18 cellular contexts compared by ENCODE assay signal in the genomic region with DNA sequence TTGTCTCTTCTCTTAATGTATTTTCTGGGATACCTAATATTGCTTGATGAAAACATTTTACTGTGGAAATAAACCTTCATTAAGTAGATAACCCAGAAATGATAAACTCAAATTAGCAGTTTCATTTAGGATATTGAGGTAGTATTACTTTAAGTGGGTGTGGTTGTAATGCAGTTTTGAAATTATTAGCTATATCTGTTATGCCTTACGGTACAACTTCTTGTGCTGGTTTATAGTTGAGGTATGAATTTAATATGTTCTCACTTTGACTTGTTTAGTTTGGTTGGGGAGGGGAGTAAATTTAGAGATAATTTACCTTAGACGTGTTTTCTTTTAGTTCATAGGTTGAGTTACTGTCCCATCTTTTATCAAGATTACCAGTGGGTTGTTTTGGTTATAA.
A peak's percentile ranks its signal among the peaks of the same experiment; 100 is the strongest.
DNase-seq lines count a peak whose midpoint lies in the region; ATAC-seq, FAIRE-seq and TF ChIP-seq lines count a peak whose summit lies in the region.
"Had no signal": no experiment of that assay in that cellular context is flagged by ENCODE, and none has a peak within 500 bp of the region (broad histone marks: within the 10 kb centered on the region; RNA-seq: fewer than 3 reads in every experiment).

No MANE protein-coding gene starts in this region.

- CTCF ChIA-PET in A549 (lab: Yijun Ruan, JAX) = interaction anchor here (1.0 kb wide), 1 partner anchor 13 kb away, joined by 4 read pairs; no protein-coding TSS in a partner anchor
- CTCF ChIA-PET in activated CD4-positive, alpha-beta memory T cell treated with anti-CD3 and anti-CD28 coated beads, Interleukin-2, amount 10 ng/mL, durations not matched to agents 7 days and 5 days (lab: Charles Lee) = interaction anchor here (1.1 kb wide), 1 partner anchor 11 kb away, joined by 3 read pairs; no protein-coding TSS in a partner anchor
- CTCF ChIA-PET in PC-3 (lab: Charles Lee) = interaction anchor here (1.0 kb wide), 1 partner anchor 11 kb away, joined by 3 read pairs; no protein-coding TSS in a partner anchor

- H3K27ac ChIP-seq in A549 = no peak overlapping the region
- peak overlapping the region; percentile 99 for H3K27ac ChIP-seq in OCI-LY1 (ENCODE audit: low read depth, low read length, poor library complexity, severe bottlenecking)
- H3K27ac ChIP-seq in duodenal mucosa (ENCODE audit: low read depth, low read length) = no peak overlapping the region
- no peak overlapping the region for H3K27ac ChIP-seq in lower lobe of right lung
- H3K27ac ChIP-seq in PC-3 (ENCODE audit: low read length) = no peak overlapping the region

- FAIRE-seq in A549 (lab: Jason Lieb, UNC) = peak; percentile 76
- FAIRE-seq: K562 had no signal

- no peak for TF ChIP-seq POLR2A in A549 (IDR thresholded peaks at IDR 0.05; ENCODE audit: low read length)

- no peak overlapping the region for H3K27ac Mint-ChIP-seq in activated T-helper 2 cell treated with anti-CD3 and anti-CD28 coated beads, Interferon-gamma antibody, Interleukin-2, Interleukin-4, amounts not matched to agents 10 μg/mL and 5 μg/mL and 100 μg/mL, durations not matched to agents 14 hours and 24 hours and 36 hours
- no peak overlapping the region for H3K27ac Mint-ChIP-seq in activated CD4-positive, alpha-beta memory T cell treated with anti-CD3 and anti-CD28 coated beads, Interleukin-2, amount 10 ng/mL, durations not matched to agents 7 days and 5 days

- H3K9me3 ChIP-seq in A549 = no peaks in the 10 kb centered on the region
- no peaks in the 10 kb centered on the region for H3K9me3 ChIP-seq in OCI-LY1 (ENCODE audit: low read length)
- H3K9me3 ChIP-seq in duodenal mucosa (ENCODE audit: control insufficient read depth in 1 of 2, low read length in 2 of 2) = no peaks in the 10 kb centered on the region
- H3K9me3 ChIP-seq in lower lobe of right lung = no peaks in the 10 kb centered on the region
- H3K9me3 ChIP-seq in PC-3 (ENCODE audit: low read length) = no peaks in the 10 kb centered on the region

- H3K9ac ChIP-seq in OCI-LY1 (ENCODE audit: low read length) (peak overlapping the region; percentile 87), duodenal mucosa (ENCODE audit: low read depth in 1 of 2, low read length in 2 of 2) (no peak overlapping the region), PC-3 (ENCODE audit: low read length) (no peak overlapping the region)

- H4K20me1 ChIP-seq in OCI-LY1 (ENCODE audit: insufficient read depth, low read length) (no peaks in the 10 kb centered on the region), PC-3 (ENCODE audit: low read length) (no peaks in the 10 kb centered on the region)

- H3K4me3 Mint-ChIP-seq in activated T-helper 2 cell treated with anti-CD3 and anti-CD28 coated beads, Interferon-gamma antibody, Interleukin-2, Interleukin-4, amounts not matched to agents 10 μg/mL and 5 μg/mL and 100 μg/mL, durations not matched to agents 14 hours and 24 hours and 36 hours (ENCODE audit: low read depth) = no peak overlapping the region
- no peak overlapping the region for H3K4me3 Mint-ChIP-seq in activated CD4-positive, alpha-beta memory T cell treated with anti-CD3 and anti-CD28 coated beads, Interleukin-2, amount 10 ng/mL, durations not matched to agents 7 days and 5 days
- H3K4me3 Mint-ChIP-seq: H9 had no signal

- peaks cover 13% of the 10 kb centered on the region for H3K36me3 Mint-ChIP-seq in activated T-helper 2 cell treated with anti-CD3 and anti-CD28 coated beads, Interferon-gamma antibody, Interleukin-2, Interleukin-4, amounts not matched to agents 10 μg/mL and 5 μg/mL and 100 μg/mL, durations not matched to agents 14 hours and 24 hours and 36 hours (ENCODE audit: low read depth)
- peaks cover 17% of the 10 kb centered on the region for H3K36me3 Mint-ChIP-seq in activated CD4-positive, alpha-beta memory T cell treated with anti-CD3 and anti-CD28 coated beads, Interleukin-2, amount 10 ng/mL, durations not matched to agents 7 days and 5 days (ENCODE audit: low read depth)

- H3K4me2 ChIP-seq in A549 = peak overlapping the region; percentile 63; the same call in 2 of the 3 replicates
- peak overlapping the region; percentile 95 for H3K4me2 ChIP-seq in OCI-LY1 (ENCODE audit: low read length)
- no peak overlapping the region for H3K4me2 ChIP-seq in PC-3 (ENCODE audit: low read length)

- POLR2A ChIA-PET in A549 (lab: Yijun Ruan, JAX) (no interaction called here), PC-3 (lab: Charles Lee; ENCODE audit: unreplicated experiment) (no interaction called here)
- POLR2A ChIA-PET in activated CD4-positive, alpha-beta memory T cell treated with anti-CD3 and anti-CD28 coated beads, Interleukin-2, amount 10 ng/mL, durations not matched to agents 7 days and 5 days (lab: Charles Lee) = interaction anchor here (0.9 kb wide), 1 partner anchor 169 kb away, joined by 3 read pairs; no protein-coding TSS in a partner anchor

- H3K36me3 ChIP-seq in OCI-LY1 (ENCODE audit: insufficient read depth, low read length) (peaks cover 37% of the 10 kb centered on the region), duodenal mucosa (ENCODE audit: control insufficient read depth in 1 of 2, insufficient read depth in 2 of 2, low read length in 2 of 2) (no peaks in the 10 kb centered on the region), lower lobe of right lung (no peaks in the 10 kb centered on the region), PC-3 (ENCODE audit: low read depth, low read length) (no peaks in the 10 kb centered on the region)

- intact Hi-C loops in activated T-helper 2 cell treated with anti-CD3 and anti-CD28 coated beads, Interferon-gamma antibody, Interleukin-2, Interleukin-4, amounts not matched to agents 10 μg/mL and 5 μg/mL and 100 μg/mL, durations not matched to agents 14 hours and 24 hours and 36 hours (cut with micrococcal nuclease) = no loop called here
- intact Hi-C loops in lower lobe of right lung (cut with DNase I) (no loop called here), PC-3 (cut with micrococcal nuclease) (no loop called here)

- no peak for TF ChIP-seq EP300 in A549 (IDR thresholded peaks at IDR 0.05)

- H2AFZ ChIP-seq in OCI-LY1 (ENCODE audit: low read length) = no peak overlapping the region
- no peak overlapping the region for H2AFZ ChIP-seq in PC-3 (ENCODE audit: low read length)
- H2AFZ ChIP-seq: PC-9 had no signal

- peaks cover 15% of the 10 kb centered on the region for H3F3A ChIP-seq in OCI-LY1 (ENCODE audit: insufficient read depth, low read length)
- no peaks in the 10 kb centered on the region for H3F3A ChIP-seq in PC-3 (ENCODE audit: low read length, unreplicated experiment)

- DNase-seq in A549 (ENCODE audit: low read depth in 1 of 2, low spot score in 1 of 2) = no peak
- DNase-seq in GM12865 (ENCODE audit: low read depth) = no peak
- DNase-seq in activated T-helper 2 cell treated with anti-CD3 and anti-CD28 coated beads, Interferon-gamma antibody, Interleukin-2, Interleukin-4, amounts not matched to agents 10 μg/mL and 5 μg/mL and 100 μg/mL, durations not matched to agents 14 hours and 24 hours and 36 hours (ENCODE audit: low spot score) = no peak
- no peak for DNase-seq in lower lobe of right lung
- DNase-seq in activated CD4-positive, alpha-beta memory T cell treated with anti-CD3 and anti-CD28 coated beads, Interleukin-2, amount 10 ng/mL, durations not matched to agents 7 days and 5 days = no peak
- no peak for DNase-seq in PC-3
- DNase-seq: 8988T, DMS79 treated with DMSO at 0.1 percent for 48 hours, GDM1, H9, NCI-H2029, NCI-H2171 treated with DMSO at 0.1 percent for 48 hours, NCI-H510A, PC-9, T-helper 1 cell had no signal

- H3K9me2 ChIP-seq in OCI-LY1 (ENCODE audit: low read depth, low read length) (no peaks in the 10 kb centered on the region), PC-3 (replicated peaks; ENCODE audit: low read length) (no peaks in the 10 kb centered on the region)

- ATAC-seq in A549 (no peak), lower lobe of right lung (no peak), PC-3 (no peak)

- peaks cover 24% of the 10 kb centered on the region for H3K4me1 Mint-ChIP-seq in activated T-helper 2 cell treated with anti-CD3 and anti-CD28 coated beads, Interferon-gamma antibody, Interleukin-2, Interleukin-4, amounts not matched to agents 10 μg/mL and 5 μg/mL and 100 μg/mL, durations not matched to agents 14 hours and 24 hours and 36 hours (ENCODE audit: low read depth)
- H3K4me1 Mint-ChIP-seq in activated CD4-positive, alpha-beta memory T cell treated with anti-CD3 and anti-CD28 coated beads, Interleukin-2, amount 10 ng/mL, durations not matched to agents 7 days and 5 days = peaks cover 22% of the 10 kb centered on the region

- H3K79me2 ChIP-seq in OCI-LY1 (ENCODE audit: insufficient read depth, low read length) (peaks cover 69% of the 10 kb centered on the region), PC-3 (ENCODE audit: low read length) (no peaks in the 10 kb centered on the region)

- H3K27me3 ChIP-seq in OCI-LY1 (ENCODE audit: insufficient read depth, low read length) = no peaks in the 10 kb centered on the region
- H3K27me3 ChIP-seq in duodenal mucosa (ENCODE audit: control insufficient read depth in 1 of 2, insufficient read depth in 2 of 2, low read length in 2 of 2) = no peaks in the 10 kb centered on the region
- no peaks in the 10 kb centered on the region for H3K27me3 ChIP-seq in lower lobe of right lung (ENCODE audit: low read depth)
- H3K27me3 ChIP-seq in PC-3 (ENCODE audit: low read length) = no peaks in the 10 kb centered on the region

- 56% methylated on average over 2 of the region's 2 CpGs for WGBS in A549 (ENCODE audit: missing lambda C conversion rate)

- TF ChIP-seq CTCF in A549 (IDR thresholded peaks at IDR 0.05) = no peak
- TF ChIP-seq CTCF in GM12865 (IDR thresholded peaks at IDR 0.05; ENCODE audit: insufficient read depth, low read depth, low read length, missing control alignments) = no peak
- no peak for TF ChIP-seq CTCF in OCI-LY1 (IDR thresholded peaks at IDR 0.05; ENCODE audit: low read length)
- TF ChIP-seq CTCF in lower lobe of right lung (IDR thresholded peaks at IDR 0.05) = no peak
- TF ChIP-seq CTCF in PC-3 (conservative IDR thresholded peaks at IDR 0.05; ENCODE audit: low read depth, low read length) = no peak

- no peaks in the 10 kb centered on the region for H3K27me3 Mint-ChIP-seq in activated T-helper 2 cell treated with anti-CD3 and anti-CD28 coated beads, Interferon-gamma antibody, Interleukin-2, Interleukin-4, amounts not matched to agents 10 μg/mL and 5 μg/mL and 100 μg/mL, durations not matched to agents 14 hours and 24 hours and 36 hours (ENCODE audit: low read depth)
- no peaks in the 10 kb centered on the region for H3K27me3 Mint-ChIP-seq in activated CD4-positive, alpha-beta memory T cell treated with anti-CD3 and anti-CD28 coated beads, Interleukin-2, amount 10 ng/mL, durations not matched to agents 7 days and 5 days

- TF ChIP-seq RAD21 in A549 (conservative IDR thresholded peaks at IDR 0.05 in 1 of 2, IDR thresholded peaks at IDR 0.05 in 1 of 2) = no peak

- H3K4me3 ChIP-seq in A549 (no peak overlapping the region), GM12865 (ENCODE audit: low read depth, low read length) (peak overlapping the region; percentile 59), OCI-LY1 (ENCODE audit: low read depth, low read length, poor library complexity, severe bottlenecking) (peak overlapping the region; percentile 77), duodenal mucosa (ENCODE audit: low read depth in 1 of 2, low read length in 2 of 2) (peak overlapping the region; percentile 4 to 34), lower lobe of right lung (no peak overlapping the region), PC-3 (ENCODE audit: low read length) (no peak overlapping the region)
- H3K4me3 ChIP-seq: K562, PC-9 had no signal

- H3K4me1 ChIP-seq in A549 (peaks cover 35% of the 10 kb centered on the region), OCI-LY1 (ENCODE audit: insufficient read depth, low read length, severe bottlenecking) (peaks cover 54% of the 10 kb centered on the region), duodenal mucosa (ENCODE audit: control insufficient read depth in 1 of 2, insufficient read depth in 2 of 2, low read length in 2 of 2) (peaks cover 0 to 12% of the 10 kb centered on the region in 2 donors), lower lobe of right lung (peaks cover 15% of the 10 kb centered on the region), PC-3 (ENCODE audit: insufficient read depth, low read length) (peaks cover 6% of the 10 kb centered on the region)

- no peaks in the 10 kb centered on the region for H3K9me3 Mint-ChIP-seq in activated T-helper 2 cell treated with anti-CD3 and anti-CD28 coated beads, Interferon-gamma antibody, Interleukin-2, Interleukin-4, amounts not matched to agents 10 μg/mL and 5 μg/mL and 100 μg/mL, durations not matched to agents 14 hours and 24 hours and 36 hours
- H3K9me3 Mint-ChIP-seq in activated CD4-positive, alpha-beta memory T cell treated with anti-CD3 and anti-CD28 coated beads, Interleukin-2, amount 10 ng/mL, durations not matched to agents 7 days and 5 days = peaks cover 4% of the 10 kb centered on the region
- H3K9me3 Mint-ChIP-seq: H9 had no signal

- BruUV-seq in PC-3 (replicated peaks; lab: Mats Ljungman, UMichigan) = no TSS peak

Comparison
In these comparisons a context has a peak if more than half of its experiments do, and no peak if none do; other contexts are left out.
1. H3K4me3 ChIP-seq: peak in GM12865 (single experiment), OCI-LY1 (single experiment) and duodenal mucosa (2 of 2); none in A549 (single experiment), lower lobe of right lung (single experiment) and PC-3 (single experiment).